1 cellular context compared by ENCODE assay signal in genomic region chr1:203306089-203306969, GRCh38.
TF ChIP-seq lines count a peak whose summit lies in the region.

No MANE protein-coding gene starts in this region.

TF ChIP-seq in HEK293, 187 proteins besides CTCF, POLR2A, EP300 and RAD21 (continued from another document and continues in another):
- TF ChIP-seq ZNF133 (tag by site-specific recombination; IDR thresholded peaks at IDR 0.05) (peak; percentile 37; the same call in 1 of the 2 replicates), ZNF362 (tag by site-specific recombination; IDR thresholded peaks at IDR 0.05) (no peak), ZNF146 (tag by site-specific recombination; IDR thresholded peaks at IDR 0.05) (peak; percentile 50), REPIN1 (tag by site-specific recombination; IDR thresholded peaks at IDR 0.05; ENCODE audit: low read depth) (peak; percentile 45; the same call in 1 of the 2 replicates), ZNF791 (tag by site-specific recombination; IDR thresholded peaks at IDR 0.05) (peak; percentile 16; the same call in 1 of the 2 replicates), WT1 (tag by site-specific recombination; IDR thresholded peaks at IDR 0.05) (peak; percentile 33; the same call in 1 of the 2 replicates), ZNF558 (tag by site-specific recombination; IDR thresholded peaks at IDR 0.05) (peak; percentile 91), ZNF394 (tag by site-specific recombination; IDR thresholded peaks at IDR 0.05; ENCODE audit: borderline replicate concordance) (peak; percentile 72; the same call in 1 of the 2 replicates), GLIS2 (tag by site-specific recombination; IDR thresholded peaks at IDR 0.05) (peak; percentile 20; the same call in 1 of the 2 replicates), ZSCAN30 (tag by site-specific recombination; IDR thresholded peaks at IDR 0.05) (peak; percentile 79), ZNF426 (tag by site-specific recombination; IDR thresholded peaks at IDR 0.05) (no peak), ZBTB20 (tag by site-specific recombination; IDR thresholded peaks at IDR 0.05) (peak; percentile 69; the same call in 1 of the 2 replicates), ZXDB (tag by site-specific recombination; IDR thresholded peaks at IDR 0.05) (peak; percentile 95), SCRT2 (tag by site-specific recombination; IDR thresholded peaks at IDR 0.05) (peak; percentile 63; the same call in 1 of the 2 replicates), ATF2 (tag by site-specific recombination; IDR thresholded peaks at IDR 0.05; ENCODE audit: low read depth) (peak; percentile 28; the same call in 1 of the 2 replicates), ZBTB44 (tag by site-specific recombination; IDR thresholded peaks at IDR 0.05) (no peak), ZNF658 (tag by site-specific recombination; IDR thresholded peaks at IDR 0.05) (no peak), ZNF701 (tag by site-specific recombination; IDR thresholded peaks at IDR 0.05) (peak; percentile 41; the same call in 1 of the 2 replicates), ZNF670 (tag by site-specific recombination; IDR thresholded peaks at IDR 0.05; ENCODE audit: low read depth) (peak; percentile 77; the same call in 1 of the 2 replicates), ZNF596 (tag by site-specific recombination; IDR thresholded peaks at IDR 0.05) (no peak; the same call in 1 of the 2 replicates), ZNF600 (tag by site-specific recombination; IDR thresholded peaks at IDR 0.05) (peak; percentile 63), ZNF274 (IDR thresholded peaks at IDR 0.05; ENCODE audit: low read length) (no peak), ZNF274 (tag by site-specific recombination; IDR thresholded peaks at IDR 0.05; ENCODE audit: borderline replicate concordance) (no peak), ZBTB17 (tag by site-specific recombination; IDR thresholded peaks at IDR 0.05) (no peak), ZNF692 (tag by site-specific recombination; IDR thresholded peaks at IDR 0.05) (peak; percentile 98), ZNF510 (tag by site-specific recombination; IDR thresholded peaks at IDR 0.05; ENCODE audit: insufficient replicate concordance) (no peak), ZFP69B (tag by site-specific recombination; IDR thresholded peaks at IDR 0.05) (peak; percentile 96), KLF7 (tag by site-specific recombination; IDR thresholded peaks at IDR 0.05; ENCODE audit: borderline replicate concordance) (peak; percentile 97; the same call in 1 of the 2 replicates), YY2 (tag by site-specific recombination; IDR thresholded peaks at IDR 0.05) (peak; percentile 33; the same call in 1 of the 2 replicates), ZNF223 (tag by site-specific recombination; IDR thresholded peaks at IDR 0.05) (peak; percentile 52; the same call in 1 of the 2 replicates), SCRT1 (tag by site-specific recombination; IDR thresholded peaks at IDR 0.05; ENCODE audit: borderline replicate concordance) (peak; percentile 90), ZBTB7A (tag by site-specific recombination; IDR thresholded peaks at IDR 0.05; ENCODE audit: low read depth) (peak; percentile 74; the same call in 1 of the 2 replicates), BCL6B (tag by site-specific recombination; IDR thresholded peaks at IDR 0.05) (peak; percentile 76; the same call in 1 of the 2 replicates), ZNF311 (tag by site-specific recombination; IDR thresholded peaks at IDR 0.05; ENCODE audit: borderline replicate concordance) (no peak), ZNF404 (tag by site-specific recombination; IDR thresholded peaks at IDR 0.05) (no peak), GFI1B (tag by site-specific recombination; IDR thresholded peaks at IDR 0.05) (0 out of 2 replicates have a peak, but pooled peaks have one; percentile 15), SP7 (tag by site-specific recombination; IDR thresholded peaks at IDR 0.05) (peak; percentile 78), ZNF501 (tag by site-specific recombination; IDR thresholded peaks at IDR 0.05) (peak; percentile 67; the same call in 1 of the 2 replicates), ZNF514 (tag by site-specific recombination; IDR thresholded peaks at IDR 0.05) (peak; percentile 92; the same call in 1 of the 2 replicates), ZNF580 (tag by site-specific recombination; IDR thresholded peaks at IDR 0.05) (peak; percentile 90), REST (tag by site-specific recombination; IDR thresholded peaks at IDR 0.05) (0 out of 2 replicates have a peak, but pooled peaks have one; percentile 42), ZSCAN23 (tag by site-specific recombination; IDR thresholded peaks at IDR 0.05) (peak; percentile 61; the same call in 1 of the 2 replicates), ZNF513 (tag by site-specific recombination; IDR thresholded peaks at IDR 0.05) (no peak), ZNF24 (tag by site-specific recombination; IDR thresholded peaks at IDR 0.05) (peak; percentile 88; the same call in 1 of the 2 replicates), HOXC10 (CRISPR knock-in tag; IDR thresholded peaks at IDR 0.05) (no peak), ZNF571 (tag by site-specific recombination; IDR thresholded peaks at IDR 0.05) (no peak), PRDM1 (tag by site-specific recombination; IDR thresholded peaks at IDR 0.05) (peak; percentile 97), ZNF239 (tag by site-specific recombination; IDR thresholded peaks at IDR 0.05) (no peak), ZNF433 (tag by site-specific recombination; IDR thresholded peaks at IDR 0.05; ENCODE audit: low read depth) (no peak), ZNF366 (tag by site-specific recombination; conservative IDR thresholded peaks at IDR 0.05) (peak; percentile 77), FEZF1 (tag by site-specific recombination; IDR thresholded peaks at IDR 0.05) (peak; percentile 82), ZNF76 (tag by site-specific recombination; IDR thresholded peaks at IDR 0.05; ENCODE audit: borderline replicate concordance, low read depth) (no peak; the same call in 1 of the 2 replicates), ZNF629 (tag by site-specific recombination; IDR thresholded peaks at IDR 0.05) (peak; percentile 63), KLF10 (tag by site-specific recombination; IDR thresholded peaks at IDR 0.05) (peak; percentile 72), ZNF623 (tag by site-specific recombination; IDR thresholded peaks at IDR 0.05) (0 out of 2 replicates have a peak, but pooled peaks have one; percentile 16)
